ENCODE assay signal across 9 cellular contexts in the genomic region with DNA sequence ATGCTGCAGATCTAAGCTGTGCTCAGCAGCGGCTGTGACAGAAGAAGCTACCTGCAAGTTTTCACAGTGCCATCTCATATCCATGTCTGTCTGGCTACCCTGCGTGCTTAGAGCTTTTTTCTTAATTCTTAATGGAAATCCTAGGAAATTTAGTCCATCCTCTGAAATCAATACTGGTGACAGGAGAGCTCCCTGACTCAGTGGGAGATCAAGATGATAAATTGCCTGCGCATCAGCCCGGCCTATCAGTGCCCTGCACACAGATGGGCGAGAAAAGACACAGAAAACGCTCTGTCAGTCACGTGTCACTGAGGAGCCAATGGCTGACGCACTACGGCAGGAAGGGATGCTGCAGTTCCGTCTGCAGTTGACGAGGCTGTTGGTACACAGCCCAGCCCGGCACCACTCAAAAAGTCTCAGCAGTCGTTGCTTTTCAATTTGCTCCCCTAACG.
A peak's percentile ranks its signal among the peaks of the same experiment; 100 is the strongest.
DNase-seq lines count a peak whose midpoint lies in the region; ATAC-seq and TF ChIP-seq lines count a peak whose summit lies in the region.
"Had no signal": no experiment of that assay in that cellular context is flagged by ENCODE, and none has a peak within 500 bp of the region (broad histone marks: within the 10 kb centered on the region; RNA-seq: fewer than 3 reads in every experiment).

No MANE protein-coding gene starts in this region.

- H3K9me3 ChIP-seq in HAP-1, result no peaks in the 10 kb centered on the region

- peaks cover 19% of the 10 kb centered on the region for H3K4me1 ChIP-seq in HAP-1

- POLR2A ChIA-PET in WTC11 (lab: Charles Lee), result interaction anchor here (0.7 kb wide), 1 partner anchor 29 kb away, joined by 3 read pairs; no protein-coding TSS in a partner anchor

- ATAC-seq in WTC11, result peak; percentile 92

- peak; percentile 89 for DNase-seq in DMS153 treated with DMSO at 0.1 percent for 48 hours (lab: John Stamatoyannopoulos, UW; ENCODE audit: unreplicated experiment)
- DNase-seq in HAP-1 (ENCODE audit: low spot score in 2 of 2), result peak; percentile 84 to 87
- peak; percentile 93 for DNase-seq in NCI-H146 (lab: John Stamatoyannopoulos, UW)
- peak; percentile 47 for DNase-seq in WTC11 (ENCODE audit: low spot score)
- DNase-seq in caudate nucleus (lab: John Stamatoyannopoulos, UW), result peak; percentile 24 to 97 (median 89)
- DNase-seq in kidney tubule cell (ENCODE audit: low spot score), result peak; percentile 70
- peak; percentile 45 for DNase-seq in stimulated activated CD4-positive, alpha-beta T cell treated with anti-CD3 and anti-CD28 coated beads, Interleukin-2, amount 100 ng/mL, for 4 hours (ENCODE audit: low read depth)
- DNase-seq in dermis blood vessel endothelial cell, result no peak

- peak overlapping the region; percentile 24 for H3K4me3 ChIP-seq in HAP-1

- H3K27me3 Mint-ChIP-seq in WTC11 (ENCODE audit: low read depth), result peaks cover 2% of the 10 kb centered on the region; the same call in 1 of the 2 replicates

- H3K36me3 Mint-ChIP-seq in WTC11, result no peaks in the 10 kb centered on the region

- peaks cover 40% of the 10 kb centered on the region for H3K4me1 Mint-ChIP-seq in WTC11

- H3K27me3 ChIP-seq in HAP-1 (ENCODE audit: low read depth), result no peaks in the 10 kb centered on the region

- H3K27ac ChIP-seq in caudate nucleus (ENCODE audit: low read depth, low read length), result peak overlapping the region; percentile 77
- H3K27ac ChIP-seq: HL-60 had no signal

- CTCF ChIA-PET in WTC11 (lab: Charles Lee), result interaction anchor here (1.5 to 2.7 kb wide), 2 partner anchors 11 to 170 kb away, joined by 5 to 17 read pairs; no protein-coding TSS in a partner anchor

- peak overlapping the region; percentile 58 for H3K4me3 Mint-ChIP-seq in WTC11

- TF ChIP-seq CTCF in WTC11 (IDR thresholded peaks at IDR 0.05), result no peak

- H3K9me3 Mint-ChIP-seq in WTC11, result no peaks in the 10 kb centered on the region

- no peaks in the 10 kb centered on the region for H3K36me3 ChIP-seq in HAP-1 (replicated peaks)

- in situ Hi-C loops in HAP-1 (cut with MboI; ENCODE audit: low sequenced_read_pairs), result no loop called here

- H3K27ac Mint-ChIP-seq in WTC11, result peak overlapping the region; percentile 79

TF ChIP-seq in WTC11, 78 proteins besides CTCF, POLR2A, EP300 and RAD21:
- TF ChIP-seq NFATC4 (CRISPR knock-in tag; IDR thresholded peaks at IDR 0.05) (no peak), GTF2I (CRISPR knock-in tag; conservative IDR thresholded peaks at IDR 0.05) (no peak), ESRRA (CRISPR knock-in tag; IDR thresholded peaks at IDR 0.05; ENCODE audit: borderline replicate concordance) (no peak), FOXK1 (CRISPR knock-in tag; IDR thresholded peaks at IDR 0.05) (peak; percentile 31; the same call in 1 of the 2 replicates), ZNF263 (CRISPR knock-in tag; IDR thresholded peaks at IDR 0.05; ENCODE audit: low read depth) (no peak), NFYB (CRISPR knock-in tag; conservative IDR thresholded peaks at IDR 0.05; ENCODE audit: low read depth) (0 out of 2 replicates have a peak, but pooled peaks have one; percentile 31)
- TF ChIP-seq, protein P1, sequence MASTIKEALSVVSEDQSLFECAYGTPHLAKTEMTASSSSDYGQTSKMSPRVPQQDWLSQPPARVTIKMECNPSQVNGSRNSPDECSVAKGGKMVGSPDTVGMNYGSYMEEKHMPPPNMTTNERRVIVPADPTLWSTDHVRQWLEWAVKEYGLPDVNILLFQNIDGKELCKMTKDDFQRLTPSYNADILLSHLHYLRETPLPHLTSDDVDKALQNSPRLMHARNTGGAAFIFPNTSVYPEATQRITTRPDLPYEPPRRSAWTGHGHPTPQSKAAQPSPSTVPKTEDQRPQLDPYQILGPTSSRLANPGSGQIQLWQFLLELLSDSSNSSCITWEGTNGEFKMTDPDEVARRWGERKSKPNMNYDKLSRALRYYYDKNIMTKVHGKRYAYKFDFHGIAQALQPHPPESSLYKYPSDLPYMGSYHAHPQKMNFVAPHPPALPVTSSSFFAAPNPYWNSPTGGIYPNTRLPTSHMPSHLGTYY (CRISPR knock-in tag; IDR thresholded peaks at IDR 0.05), result no peak
- TF ChIP-seq, protein P2, sequence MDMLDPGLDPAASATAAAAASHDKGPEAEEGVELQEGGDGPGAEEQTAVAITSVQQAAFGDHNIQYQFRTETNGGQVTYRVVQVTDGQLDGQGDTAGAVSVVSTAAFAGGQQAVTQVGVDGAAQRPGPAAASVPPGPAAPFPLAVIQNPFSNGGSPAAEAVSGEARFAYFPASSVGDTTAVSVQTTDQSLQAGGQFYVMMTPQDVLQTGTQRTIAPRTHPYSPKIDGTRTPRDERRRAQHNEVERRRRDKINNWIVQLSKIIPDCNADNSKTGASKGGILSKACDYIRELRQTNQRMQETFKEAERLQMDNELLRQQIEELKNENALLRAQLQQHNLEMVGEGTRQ (CRISPR knock-in tag; IDR thresholded peaks at IDR 0.05), result peak; percentile 94
- TF ChIP-seq, protein P3, sequence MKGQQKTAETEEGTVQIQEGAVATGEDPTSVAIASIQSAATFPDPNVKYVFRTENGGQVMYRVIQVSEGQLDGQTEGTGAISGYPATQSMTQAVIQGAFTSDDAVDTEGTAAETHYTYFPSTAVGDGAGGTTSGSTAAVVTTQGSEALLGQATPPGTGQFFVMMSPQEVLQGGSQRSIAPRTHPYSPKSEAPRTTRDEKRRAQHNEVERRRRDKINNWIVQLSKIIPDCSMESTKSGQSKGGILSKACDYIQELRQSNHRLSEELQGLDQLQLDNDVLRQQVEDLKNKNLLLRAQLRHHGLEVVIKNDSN (CRISPR knock-in tag; IDR thresholded peaks at IDR 0.05), result peak; percentile 92
- TF ChIP-seq, protein P4, sequence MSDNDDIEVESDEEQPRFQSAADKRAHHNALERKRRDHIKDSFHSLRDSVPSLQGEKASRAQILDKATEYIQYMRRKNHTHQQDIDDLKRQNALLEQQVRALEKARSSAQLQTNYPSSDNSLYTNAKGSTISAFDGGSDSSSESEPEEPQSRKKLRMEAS (CRISPR knock-in tag; IDR thresholded peaks at IDR 0.05), result peak; percentile 34; the same call in 1 of the 2 replicates
TF ChIP-seq in WTC11: peak in this region for 5.
